In the genomic region with DNA sequence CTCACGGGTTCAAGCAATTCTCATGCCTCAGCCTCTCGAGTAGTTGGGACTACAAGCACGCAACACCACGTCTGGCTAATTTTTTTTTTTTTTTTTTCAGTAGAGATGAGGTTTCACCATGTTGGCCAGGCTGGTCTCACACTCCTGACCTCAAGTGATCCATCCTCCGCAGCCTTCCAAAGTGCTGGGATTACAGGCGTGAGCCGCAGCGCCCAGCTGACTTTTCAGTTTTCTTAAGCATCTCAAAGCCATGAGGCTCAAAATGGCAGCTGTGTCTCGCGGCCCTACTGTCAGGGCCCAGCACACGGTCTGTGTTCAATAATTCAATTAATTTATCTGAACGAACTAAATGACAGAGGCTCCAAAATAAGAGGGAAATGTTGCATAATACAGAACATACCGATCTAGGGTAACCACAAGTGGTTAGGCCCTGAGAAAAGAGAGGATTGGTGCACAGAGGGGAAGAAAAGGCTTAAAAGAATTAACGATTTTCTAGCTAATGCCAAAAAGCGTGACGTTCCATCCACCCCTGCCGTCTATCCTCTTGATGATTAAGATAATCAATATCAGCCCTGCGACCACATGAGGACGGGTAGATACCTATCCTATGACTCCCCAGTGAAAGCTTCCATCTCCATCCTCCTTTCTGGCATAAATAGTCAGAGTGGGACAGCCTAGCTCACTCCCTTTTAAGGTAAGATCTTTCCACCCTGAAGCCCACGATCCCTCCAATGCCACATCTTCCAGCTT, we compare ENCODE assay signal across 25 cellular contexts.
"Had no signal": no experiment of that assay in that cellular context is flagged by ENCODE, and none has a peak within 500 bp of the region (broad histone marks: within the 10 kb centered on the region; RNA-seq: fewer than 3 reads in every experiment).

No MANE protein-coding gene starts in this region.

- H3K27ac ChIP-seq: body of pancreas, esophagus muscularis mucosa, heart right ventricle, lower lobe of right lung, spleen, suprapubic skin, tibial nerve had no signal

- H3K27ac Mint-ChIP-seq: activated CD4-positive, alpha-beta T cell treated with anti-CD3 and anti-CD28 coated beads, Interleukin-2, amount 10 ng/mL, durations not matched to agents 7 days and 5 days; activated CD8-positive, alpha-beta T cell treated with anti-CD3 and anti-CD28 coated beads for 36 hours; activated naive CD8-positive, alpha-beta T cell; activated T-helper 2 cell treated with anti-CD3 and anti-CD28 coated beads, Interferon-gamma antibody, Interleukin-2, Interleukin-4, amounts not matched to agents 10 μg/mL and 5 μg/mL and 100 μg/mL, durations not matched to agents 14 hours and 24 hours and 36 hours; naive thymus-derived CD8-positive, alpha-beta T cell; T-helper 2 cell treated with Interferon-gamma antibody and Interleukin-4, amounts not matched to agents 5 μg/mL and 100 μg/mL, for 36 hours had no signal

- H3K27me3 ChIP-seq: body of pancreas, esophagus muscularis mucosa, heart right ventricle, spleen, suprapubic skin, tibial nerve had no signal

- H3K4me1 ChIP-seq: body of pancreas, heart right ventricle, lower lobe of right lung, spleen, suprapubic skin, tibial nerve had no signal

- H3K36me3 ChIP-seq: esophagus muscularis mucosa, heart right ventricle, lower lobe of right lung, spleen, suprapubic skin, tibial nerve had no signal

- H3K4me3 ChIP-seq: body of pancreas, esophagus muscularis mucosa, heart right ventricle, lower lobe of right lung, spleen, suprapubic skin, tibial nerve had no signal

- H3K9me3 Mint-ChIP-seq: activated CD4-positive, alpha-beta T cell treated with anti-CD3 and anti-CD28 coated beads, Interleukin-2, amount 10 ng/mL, durations not matched to agents 7 days and 5 days; activated CD8-positive, alpha-beta T cell treated with anti-CD3 and anti-CD28 coated beads for 36 hours; activated T-cell treated with anti-CD3 and anti-CD28 coated beads, Interleukin-2, amount 50 U/mL, for 4 hours; activated T-helper 2 cell treated with anti-CD3 and anti-CD28 coated beads, Interferon-gamma antibody, Interleukin-2, Interleukin-4, amounts not matched to agents 10 μg/mL and 5 μg/mL and 100 μg/mL, durations not matched to agents 14 hours and 24 hours and 36 hours; naive thymus-derived CD8-positive, alpha-beta T cell; neural crest cell; T-helper 2 cell treated with Interferon-gamma antibody and Interleukin-4, amounts not matched to agents 5 μg/mL and 100 μg/mL, for 36 hours had no signal

- H3K27me3 Mint-ChIP-seq: activated CD4-positive, alpha-beta T cell treated with anti-CD3 and anti-CD28 coated beads, Interleukin-2, amount 10 ng/mL, durations not matched to agents 7 days and 5 days; activated CD8-positive, alpha-beta T cell treated with anti-CD3 and anti-CD28 coated beads for 36 hours; activated naive CD8-positive, alpha-beta T cell; naive thymus-derived CD8-positive, alpha-beta T cell had no signal

- H3K9me3 ChIP-seq: body of pancreas, esophagus muscularis mucosa, heart right ventricle, lower lobe of right lung, spleen, suprapubic skin, tibial nerve had no signal

- DNase-seq: activated CD4-positive, alpha-beta T cell treated with anti-CD3 and anti-CD28 coated beads, Interleukin-2, amount 10 ng/mL, durations not matched to agents 7 days and 5 days; activated CD4-positive, CD25-positive, alpha-beta regulatory T cell treated with anti-CD3 and anti-CD28 coated beads, Interleukin-2, amount 50 U/mL, for 72 hours; activated CD8-positive, alpha-beta T cell treated with anti-CD3 and anti-CD28 coated beads for 36 hours; activated T-cell treated with anti-CD3 and anti-CD28 coated beads, Interleukin-2, amount 50 U/mL, for 4 hours; anterior cingulate cortex; body of pancreas; dermis blood vessel endothelial cell; effector CD4-positive, alpha-beta T cell; foreskin melanocyte; heart right ventricle; kidney glomerular epithelial cell; lower lobe of right lung; mesenchymal stem cell; naive thymus-derived CD8-positive, alpha-beta T cell; right cardiac atrium; spleen; stimulated activated naive CD4-positive, alpha-beta T cell had no signal

- FAIRE-seq: colon had no signal

- H3K36me3 Mint-ChIP-seq: naive thymus-derived CD8-positive, alpha-beta T cell had no signal

- H3K4me1 Mint-ChIP-seq: activated CD4-positive, alpha-beta T cell treated with anti-CD3 and anti-CD28 coated beads, Interleukin-2, amount 10 ng/mL, durations not matched to agents 7 days and 5 days had no signal

- ATAC-seq: activated CD8-positive, alpha-beta T cell treated with anti-CD3 and anti-CD28 coated beads for 36 hours; activated T-cell treated with anti-CD3 and anti-CD28 coated beads, Interleukin-2, amount 50 U/mL, for 4 hours; body of pancreas; lower lobe of right lung; naive thymus-derived CD8-positive, alpha-beta T cell; right cardiac atrium had no signal

- H3K4me3 Mint-ChIP-seq: activated CD4-positive, alpha-beta T cell treated with anti-CD3 and anti-CD28 coated beads, Interleukin-2, amount 10 ng/mL, durations not matched to agents 7 days and 5 days; activated CD8-positive, alpha-beta T cell treated with anti-CD3 and anti-CD28 coated beads for 36 hours; activated naive CD8-positive, alpha-beta T cell; activated T-cell treated with anti-CD3 and anti-CD28 coated beads, Interleukin-2, amount 50 U/mL, for 4 hours; naive thymus-derived CD8-positive, alpha-beta T cell; neural crest cell; T-helper 2 cell treated with Interferon-gamma antibody and Interleukin-4, amounts not matched to agents 5 μg/mL and 100 μg/mL, for 36 hours had no signal
